Comparison of ENCODE assay signal across 33 cellular contexts in the genomic region with DNA sequence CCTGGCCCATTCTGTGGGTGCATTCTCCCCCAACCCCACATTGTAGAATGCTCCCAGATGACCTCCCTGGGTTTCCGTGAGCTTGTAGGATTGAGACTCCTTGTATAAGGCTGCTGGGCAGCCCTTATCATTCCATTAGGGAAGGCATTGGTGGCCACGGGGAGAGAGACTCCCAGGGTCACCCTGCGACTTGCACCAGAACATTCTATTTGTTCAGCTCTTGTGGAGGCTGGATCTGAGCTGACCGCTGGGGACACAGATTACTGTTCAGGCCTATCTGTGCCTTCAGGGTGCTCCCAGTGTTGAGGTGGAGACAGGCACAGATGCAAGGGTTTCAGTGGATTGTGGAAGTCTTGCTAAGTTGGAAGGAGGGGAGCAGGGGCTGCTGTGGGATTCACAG. TPM values are rescaled to one million over a fixed set of nuclear protein-coding genes. Genes with fewer than 3 reads are reported as not detected.
"Had no signal": no experiment of that assay in that cellular context is flagged by ENCODE, and none has a peak within 500 bp of the region (broad histone marks: within the 10 kb centered on the region; RNA-seq: fewer than 3 reads in every experiment).

No MANE protein-coding gene starts in this region.

- H3K27ac Mint-ChIP-seq: activated naive CD4-positive, alpha-beta T cell treated with anti-CD3 and anti-CD28 coated beads, Interleukin-2, amount 10 ng/mL, durations not matched to agents 7 days and 5 days; activated naive CD8-positive, alpha-beta T cell treated with anti-CD3 and anti-CD28 coated beads, Interleukin-2, amount 50 U/mL, for 24 hours; activated T-cell treated with anti-CD3 and anti-CD28 coated beads, Interleukin-2, amount 50 U/mL, for 24 hours; mesothelial cell of epicardium had no signal

- H2AFZ ChIP-seq: parathyroid adenoma had no signal

- H3K27me3 Mint-ChIP-seq: activated naive CD4-positive, alpha-beta T cell treated with anti-CD3 and anti-CD28 coated beads, Interleukin-2, amount 10 ng/mL, durations not matched to agents 7 days and 5 days; activated naive CD8-positive, alpha-beta T cell treated with anti-CD3 and anti-CD28 coated beads, Interleukin-2, amount 50 U/mL, for 24 hours; activated T-cell treated with anti-CD3 and anti-CD28 coated beads, Interleukin-2, amount 50 U/mL, for 24 hours; naive B cell had no signal

- ATAC-seq: activated CD4-positive, CD25-positive, alpha-beta regulatory T cell treated with anti-CD3 and anti-CD28 coated beads, Interleukin-2, amount 50 U/mL, for 24 hours; activated naive CD8-positive, alpha-beta T cell treated with anti-CD3 and anti-CD28 coated beads, Interleukin-2, amount 50 U/mL, for 24 hours; left colon; psoas muscle; upper lobe of right lung had no signal

- DNase-seq: activated CD4-positive, alpha-beta T cell treated with anti-CD3 and anti-CD28 coated beads for 48 hours; activated CD4-positive, alpha-beta T cell treated with anti-CD3 and anti-CD28 coated beads, Interleukin-2, amount 50 U/mL, for 48 hours; activated CD8-positive, alpha-beta memory T cell treated with anti-CD3 and anti-CD28 coated beads, Interleukin-2, amount 50 U/mL, for 48 hours; activated gamma-delta T cell; activated naive CD4-positive, alpha-beta T cell treated with anti-CD3 and anti-CD28 coated beads, Interleukin-2, amount 10 ng/mL, durations not matched to agents 7 days and 5 days; activated naive CD8-positive, alpha-beta T cell treated with anti-CD3 and anti-CD28 coated beads, Interleukin-2, amount 50 U/mL, for 24 hours; activated T-cell treated with anti-CD3 and anti-CD28 coated beads, Interleukin-2, amount 50 U/mL, for 24 hours; amygdala; cerebellar nuclear complex; dorsolateral prefrontal cortex; effector memory CD4-positive, alpha-beta T cell; foreskin fibroblast; head of caudate nucleus; hypothalamus; immature natural killer cell; kidney; left colon; naive B cell; nucleus accumbens; psoas muscle; stimulated activated CD4-positive, alpha-beta T cell treated with anti-CD3 and anti-CD28 coated beads, Interleukin-15, amount 100 ng/mL, for 24 hours; stimulated activated CD4-positive, alpha-beta T cell treated with anti-CD3 and anti-CD28 coated beads, Interleukin-2, amount 100 ng/mL, for 24 hours; stimulated activated naive CD4-positive, alpha-beta T cell treated with Interleukin-2 at 50 U/mL for 16 hours; T-helper 9 cell; upper lobe of right lung had no signal

- H3K4me3 ChIP-seq: breast epithelium, coronary artery, dorsolateral prefrontal cortex, psoas muscle, upper lobe of right lung had no signal

- H3K9ac ChIP-seq: parathyroid adenoma had no signal

- H3K4me3 Mint-ChIP-seq: activated naive CD4-positive, alpha-beta T cell treated with anti-CD3 and anti-CD28 coated beads, Interleukin-2, amount 10 ng/mL, durations not matched to agents 7 days and 5 days; activated naive CD8-positive, alpha-beta T cell treated with anti-CD3 and anti-CD28 coated beads, Interleukin-2, amount 50 U/mL, for 24 hours; activated T-cell treated with anti-CD3 and anti-CD28 coated beads, Interleukin-2, amount 50 U/mL, for 24 hours; immature natural killer cell; mesothelial cell of epicardium had no signal

- H3K27me3 ChIP-seq: breast epithelium, dorsolateral prefrontal cortex, upper lobe of right lung had no signal

- H3K27ac ChIP-seq: breast epithelium, coronary artery, parathyroid adenoma, psoas muscle, upper lobe of right lung, VCaP had no signal

- H3K9me3 ChIP-seq: breast epithelium, psoas muscle, upper lobe of right lung had no signal

- H3K79me2 ChIP-seq: parathyroid adenoma had no signal

- H3K4me1 ChIP-seq: breast epithelium, psoas muscle, upper lobe of right lung had no signal

- H3K4me1 Mint-ChIP-seq: mesothelial cell of epicardium had no signal

- H3K9me3 Mint-ChIP-seq: activated naive CD4-positive, alpha-beta T cell treated with anti-CD3 and anti-CD28 coated beads, Interleukin-2, amount 10 ng/mL, durations not matched to agents 7 days and 5 days; activated naive CD8-positive, alpha-beta T cell treated with anti-CD3 and anti-CD28 coated beads, Interleukin-2, amount 50 U/mL, for 24 hours; activated T-cell treated with anti-CD3 and anti-CD28 coated beads, Interleukin-2, amount 50 U/mL, for 24 hours; immature natural killer cell; mesothelial cell of epicardium; naive B cell had no signal

RNA-seq across cellular contexts. Expression of gene C22orf23, which starts 29.5 kb away (rescaled TPM):
- total RNA-seq: left colon; lower leg skin; T-helper 1 cell treated with Interleukin-12 subunit alpha and Interleukin-12 subunit beta and Interleukin-4 antibody, amounts not matched to agents 30 ng/mL and 1 ng/mL, for 36 hours; upper lobe of right lung had no signal
